In the genomic region with DNA sequence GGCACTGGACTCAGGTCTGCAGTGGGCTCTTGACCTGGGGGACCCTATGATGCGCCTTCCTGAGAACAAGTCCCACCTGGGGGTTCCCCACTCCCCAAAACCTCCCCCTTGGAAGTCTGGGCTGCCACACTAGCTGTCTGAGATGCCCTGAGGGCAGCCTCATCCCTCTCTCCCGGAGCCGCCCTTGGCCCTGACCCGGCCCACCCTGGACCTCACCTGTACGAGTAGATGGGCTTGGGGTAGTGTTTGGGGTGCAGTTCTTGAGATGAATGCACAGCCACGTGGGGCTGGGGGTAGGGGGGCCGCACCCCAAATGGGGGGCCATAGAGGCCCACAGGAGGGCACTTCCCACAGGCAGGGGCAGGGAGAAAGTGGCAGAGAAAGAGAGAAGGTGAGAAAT, we compare ENCODE assay signal across 28 cellular contexts. TPM values are rescaled to one million over a fixed set of nuclear protein-coding genes. Genes with fewer than 3 reads are reported as not detected.
DNase-seq lines count a peak whose midpoint lies in the region; ATAC-seq, FAIRE-seq and TF ChIP-seq lines count a peak whose summit lies in the region.
"Had no signal": no experiment of that assay in that cellular context is flagged by ENCODE, and none has a peak within 500 bp of the region (broad histone marks: within the 10 kb centered on the region; RNA-seq: fewer than 3 reads in every experiment).

No MANE protein-coding gene starts in this region.

- H2BK15ac ChIP-seq in neuronal stem cell (ENCODE audit: low read length) = peak overlapping the region; percentile 19

- H3K4me1 ChIP-seq in kidney (ENCODE audit: control insufficient read depth in 1 of 2, insufficient read depth in 1 of 2, low read depth in 1 of 2, low read length in 2 of 2) (peaks cover 0 to 5% of the 10 kb centered on the region in 2 donors), neuronal stem cell (ENCODE audit: control insufficient read depth in 2 of 2, insufficient read depth in 1 of 2, low read depth in 1 of 2, low read length in 2 of 2) (peaks cover 11 to 12% of the 10 kb centered on the region in 2 donors), psoas muscle (peaks cover 4% of the 10 kb centered on the region)
- H3K4me1 ChIP-seq: BLaER1 had no signal

- H3K27ac ChIP-seq in kidney (ENCODE audit: low read depth in 2 of 2, low read length in 2 of 2) (no peak overlapping the region), neuronal stem cell (replicated peaks; ENCODE audit: low read length) (no peak overlapping the region), psoas muscle (no peak overlapping the region)
- H3K27ac ChIP-seq: BLaER1 had no signal

- no peak overlapping the region for H3K23ac ChIP-seq in neuronal stem cell (ENCODE audit: low read depth, low read length, poor library complexity)

- H3K36me3 ChIP-seq in kidney (ENCODE audit: control insufficient read depth in 1 of 2, insufficient read depth in 2 of 2, low read length in 2 of 2) = no peaks in the 10 kb centered on the region
- no peaks in the 10 kb centered on the region for H3K36me3 ChIP-seq in neuronal stem cell (replicated peaks in 1 of 2; ENCODE audit: control insufficient read depth in 2 of 2, insufficient read depth in 2 of 2, low read length in 2 of 2)
- no peaks in the 10 kb centered on the region for H3K36me3 ChIP-seq in psoas muscle (ENCODE audit: insufficient read depth in 1 of 2, low read depth in 1 of 2)
- H3K36me3 ChIP-seq: BE2C, BLaER1 had no signal

- intact Hi-C loops in kidney (cut with DNase I) = no loop called here
- intact Hi-C loops in psoas muscle (cut with DNase I) = no loop called here

- no peak overlapping the region for H2AFZ ChIP-seq in neuronal stem cell (ENCODE audit: low read length)

- TF ChIP-seq CTCF in kidney (IDR thresholded peaks at IDR 0.05; ENCODE audit: borderline replicate concordance, extremely low read depth, insufficient read depth) (no peak), psoas muscle (IDR thresholded peaks at IDR 0.05) (no peak)

- no peak overlapping the region for H3K4me2 ChIP-seq in neuronal stem cell (ENCODE audit: insufficient read depth, low read length, poor library complexity, severe bottlenecking)
- H3K4me2 ChIP-seq: BLaER1 had no signal

- FAIRE-seq in kidney (lab: Jason Lieb, UNC) = no peak
- FAIRE-seq: A204.1, GM12878, GM12892, GM18507 had no signal

- H3K18ac ChIP-seq in neuronal stem cell (ENCODE audit: low read length) = no peak overlapping the region

- H3K4me3 ChIP-seq in kidney (ENCODE audit: low read length in 2 of 2) (no peak overlapping the region), neuronal stem cell (ENCODE audit: low read length in 2 of 2) (no peak overlapping the region), psoas muscle (no peak overlapping the region)
- H3K4me3 ChIP-seq: BLaER1, GM12878 had no signal

- H2BK12ac ChIP-seq in neuronal stem cell (ENCODE audit: low read length) = no peak overlapping the region

- H3K9ac ChIP-seq in kidney (ENCODE audit: low read length in 2 of 2) (no peak overlapping the region), neuronal stem cell (ENCODE audit: low read depth, low read length, poor library complexity) (no peak overlapping the region)
- H3K9ac ChIP-seq: BLaER1 had no signal

- no CpG with 5 or more reads among the region's 7 CpGs for WGBS in neuronal stem cell (ENCODE audit: extremely low coverage in 2 of 2, insufficient read length in 2 of 2, insufficient replicate concordance in 1 of 2), 2 donors
- WGBS in psoas muscle, 3 donors = 84 to 90% (median 88%) methylated on average over 7 of the region's 7 CpGs

- H2BK120ac ChIP-seq in neuronal stem cell (ENCODE audit: low read depth, low read length) = no peak overlapping the region

- H3K79me1 ChIP-seq in neuronal stem cell (ENCODE audit: low read depth, low read length) = no peaks in the 10 kb centered on the region

- H3K27me3 ChIP-seq in neuronal stem cell (ENCODE audit: control insufficient read depth in 3 of 3, insufficient read depth in 3 of 3, low read depth in 1 of 3, low read length in 3 of 3) = peaks cover 0 to 8% (median 0%) of the 10 kb centered on the region in 3 experiments
- peaks cover 0 to 2% (median 0%) of the 10 kb centered on the region in 3 donors for H3K27me3 ChIP-seq in psoas muscle (ENCODE audit: insufficient read depth in 3 of 3, low read length in 2 of 3)
- H3K27me3 ChIP-seq: BE2C had no signal

- H2BK5ac ChIP-seq in neuronal stem cell (ENCODE audit: low read length) = peak overlapping the region; percentile 57

- no peaks in the 10 kb centered on the region for H3K9me3 ChIP-seq in kidney (ENCODE audit: control insufficient read depth in 1 of 2, low read length in 2 of 2)
- H3K9me3 ChIP-seq in neuronal stem cell (replicated peaks in 1 of 2; ENCODE audit: control insufficient read depth in 2 of 2, insufficient read depth in 1 of 2, low read depth in 1 of 2, low read length in 2 of 2) = no peaks in the 10 kb centered on the region
- H3K9me3 ChIP-seq in psoas muscle = no peaks in the 10 kb centered on the region
- H3K9me3 ChIP-seq: BE2C, BLaER1 had no signal

- H4K8ac ChIP-seq in neuronal stem cell (ENCODE audit: low read depth, low read length) = no peak overlapping the region

- DNase-seq in kidney (peak; percentile 55), neuronal stem cell (ENCODE audit: low spot score) (no peak), psoas muscle (peak; percentile 9 to 28), kidney tubule cell (ENCODE audit: low spot score) (no peak)
- DNase-seq: 8988T; ACHN; BE2C; C1 segment of cervical spinal cord; CD4-positive, alpha-beta memory T cell; CD4-positive, CD25-positive, alpha-beta regulatory T cell; CD8-positive, alpha-beta memory T cell; COR-L47; DMS 273 treated with DMSO at 0.1 percent for 48 hours; DMS153; DMS53; DMS79; DND-41; EL; GDM1 had no signal

- H4K91ac ChIP-seq in neuronal stem cell (ENCODE audit: low read depth, low read length, poor library complexity) = no peak overlapping the region

- ATAC-seq in psoas muscle (no peak), HG03342 (IDR thresholded peaks at IDR 0.05; ENCODE audit: unreplicated experiment) (no peak)
- ATAC-seq: GM12878 had no signal

- H3K14ac ChIP-seq in neuronal stem cell (ENCODE audit: low read length) = no peak overlapping the region

- H2AK5ac ChIP-seq in neuronal stem cell (ENCODE audit: low read depth, low read length) = peak overlapping the region; percentile 64

- no peak overlapping the region for H3K4ac ChIP-seq in neuronal stem cell (ENCODE audit: low read length)

RNA-seq across cellular contexts. Expression of a gene that starts 21.9 kb away (rescaled TPM):
- total RNA-seq in kidney = not detected
- polyA plus RNA-seq in kidney (ENCODE audit: insufficient read depth, low read depth, low replicate concordance) = 0.82 TPM
- 0.33 TPM for polyA plus RNA-seq in neuronal stem cell (2013, experiment 1 of 2)
- 0.44 TPM for polyA plus RNA-seq in neuronal stem cell (2013, experiment 2 of 2)
- not detected for total RNA-seq in psoas muscle
- polyA plus RNA-seq in psoas muscle = under 1 TPM in 2 of 3 donors, not detected in 1; 0.01 to 0.03 TPM
- total RNA-seq: A673; CD4-positive, alpha-beta memory T cell; CD4-positive, CD25-positive, alpha-beta regulatory T cell; CD8-positive, alpha-beta memory T cell; GM12878 had no signal
- polyA plus RNA-seq: AG04450; CD14-positive monocyte; CD4-positive, alpha-beta memory T cell; CD8-positive, alpha-beta memory T cell; GM12878 had no signal

Comparison
In these comparisons a context has a peak if more than half of its experiments do, and no peak if none do; other contexts are left out.
1. DNase-seq: peak in kidney (single experiment) and psoas muscle (2 of 2); none in neuronal stem cell (single experiment) and kidney tubule cell (single experiment).